ENCODE assay signal across 29 cellular contexts in genomic region chr9:36839131-36839885, GRCh38.
"Had no signal": no experiment of that assay in that cellular context is flagged by ENCODE, and none has a peak within 500 bp of the region (broad histone marks: within the 10 kb centered on the region; RNA-seq: fewer than 3 reads in every experiment).

No MANE protein-coding gene starts in this region.

- H3K9me3 ChIP-seq: breast epithelium had no signal

- H3K27ac ChIP-seq: breast epithelium, SK-N-MC had no signal

- ATAC-seq: activated T-helper 17 cell treated with anti-CD3 and anti-CD28 coated beads, Interleukin-2, amount 50 U/mL, for 72 hours; Panc1; Right ventricle myocardium inferior; T-cell had no signal

- H3K4me1 ChIP-seq: breast epithelium had no signal

- FAIRE-seq: TTC549 had no signal

- H3K36me3 ChIP-seq: breast epithelium had no signal

- H3K4me3 ChIP-seq: breast epithelium, SK-N-MC had no signal

- DNase-seq: activated CD4-positive, alpha-beta memory T cell treated with anti-CD3 and anti-CD28 coated beads, Interleukin-2, amount 10 ng/mL, durations not matched to agents 7 days and 5 days; activated CD4-positive, alpha-beta T cell treated with anti-CD3 and anti-CD28 coated beads, Interleukin-2, amount 50 U/mL, for 1 hour; activated CD4-positive, CD25-positive, alpha-beta regulatory T cell; activated gamma-delta T cell; activated naive CD4-positive, alpha-beta T cell treated with anti-CD3 and anti-CD28 coated beads, Interleukin-2, amount 10 ng/mL, durations not matched to agents 7 days and 5 days; activated naive CD8-positive, alpha-beta T cell treated with anti-CD3 and anti-CD28 coated beads for 36 hours; activated T-cell treated with anti-CD3 and anti-CD28 coated beads for 4 hours; activated T-cell treated with anti-CD3 and anti-CD28 coated beads, Interleukin-2, amount 50 U/mL, for 48 hours; caudate nucleus; NCI-H1092 treated with DMSO at 0.1 percent for 48 hours; NCI-H1417 treated with DMSO at 0.1 percent for 48 hours; NCI-H1694; NCI-H2029; NCI-H2107; NCI-H2171 treated with DMSO at 0.1 percent for 48 hours; NCI-H226; NCI-H526; NCI-H82; OCI-M1; RPMI8226; T-cell; T-helper 2 cell; T1000 had no signal

- H3K27me3 ChIP-seq: breast epithelium had no signal
